ENCODE assay signal across 11 cellular contexts in the genomic region with DNA sequence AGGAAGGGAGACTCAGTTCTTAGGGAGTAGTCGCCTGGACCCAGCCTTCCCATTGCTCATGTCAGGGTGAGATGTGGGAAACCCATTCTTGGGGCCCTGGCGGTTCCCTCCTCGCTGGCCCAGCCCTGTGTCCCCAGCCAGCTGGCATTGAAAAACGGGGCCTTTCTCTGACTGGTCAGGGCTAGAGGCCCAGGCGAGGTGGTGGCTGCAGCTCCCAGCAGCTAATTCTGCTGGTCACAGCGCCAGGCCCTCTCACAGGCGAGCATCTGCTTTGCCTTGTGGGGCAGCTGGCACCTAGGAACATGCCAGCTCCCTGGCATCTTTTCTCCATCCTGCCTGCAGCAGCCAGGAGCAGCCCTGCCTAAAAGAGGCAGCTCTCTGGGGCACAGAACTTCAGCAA. TPM values are rescaled to one million over a fixed set of nuclear protein-coding genes. Genes with fewer than 3 reads are reported as not detected.
DNase-seq lines count a peak whose midpoint lies in the region; ATAC-seq and TF ChIP-seq lines count a peak whose summit lies in the region.
"Had no signal": no experiment of that assay in that cellular context is flagged by ENCODE, and none has a peak within 500 bp of the region (broad histone marks: within the 10 kb centered on the region; RNA-seq: fewer than 3 reads in every experiment).

No MANE protein-coding gene starts in this region.

- H3K27me3 ChIP-seq in gastroesophageal sphincter, result no peaks in the 10 kb centered on the region
- no peaks in the 10 kb centered on the region for H3K27me3 ChIP-seq in muscle layer of colon (ENCODE audit: control insufficient read depth in 1 of 2, insufficient read depth in 2 of 2, low read length in 2 of 2)
- H3K27me3 ChIP-seq: cardiac muscle cell had no signal

- no peak for TF ChIP-seq EP300 in gastroesophageal sphincter (IDR thresholded peaks at IDR 0.05)

- TF ChIP-seq CTCF in AG10803 (conservative IDR thresholded peaks at IDR 0.05; ENCODE audit: low read length) (no peak), gastroesophageal sphincter (IDR thresholded peaks at IDR 0.05) (peak in 2 of 4 experiments; percentile 6 to 9)

- ATAC-seq in SK-N-SH treated with all-trans-retinoic acid at 6 μM for 48 hours (peak; percentile 21; the same call in 2 of the 3 replicates), gastroesophageal sphincter (peak; percentile 51)

- TF ChIP-seq POLR2A in gastroesophageal sphincter (IDR thresholded peaks at IDR 0.05), result no peak

- H3K9ac ChIP-seq in muscle layer of colon (ENCODE audit: low read length), result no peak overlapping the region

- H3K4me1 ChIP-seq in gastroesophageal sphincter (peaks cover 16 to 96% (median 47%) of the 10 kb centered on the region in 3 donors), muscle layer of colon (ENCODE audit: insufficient read depth, low read length) (peaks cover 83% of the 10 kb centered on the region)

- DNase-seq in AG10803 (ENCODE audit: low read depth) (peak; percentile 35), HT-29 (ENCODE audit: low spot score) (no peak), AG08395 (ENCODE audit: low spot score) (no peak), DMS53 treated with DMSO at 0.1 percent for 48 hours (lab: John Stamatoyannopoulos, UW; ENCODE audit: unreplicated experiment) (no peak), NOMO-1 treated with dmso at 0.1 percent for 144 hours (lab: John Stamatoyannopoulos, UW; ENCODE audit: unreplicated experiment) (no peak)
- DNase-seq: activated naive CD4-positive, alpha-beta T cell treated with Interleukin-2 at 50 U/mL for 16 hours; NCI-H226 had no signal

- H3K36me3 ChIP-seq in gastroesophageal sphincter, result no peaks in the 10 kb centered on the region
- H3K36me3 ChIP-seq in muscle layer of colon (ENCODE audit: insufficient read depth, low read length), result no peaks in the 10 kb centered on the region
- H3K36me3 ChIP-seq: cardiac muscle cell had no signal

- WGBS in gastroesophageal sphincter (ENCODE audit: low coverage in 1 of 2), 2 donors, result no CpG with 5 or more reads among the region's 7 CpGs

- H3K4me3 ChIP-seq in AG10803 (ENCODE audit: low read length) (no peak overlapping the region), gastroesophageal sphincter (no peak overlapping the region), muscle layer of colon (ENCODE audit: low read depth in 1 of 2, low read length in 2 of 2) (no peak overlapping the region)
- H3K4me3 ChIP-seq: cardiac muscle cell had no signal

- H3K27ac ChIP-seq in gastroesophageal sphincter, result peak overlapping the region; percentile 58 to 86 (median 86)
- H3K27ac ChIP-seq in muscle layer of colon (ENCODE audit: low read depth, low read length), result peak overlapping the region; percentile 80
- H3K27ac ChIP-seq: cardiac muscle cell had no signal

- H3K9me3 ChIP-seq in gastroesophageal sphincter (no peaks in the 10 kb centered on the region), muscle layer of colon (ENCODE audit: low read length) (no peaks in the 10 kb centered on the region)

TF ChIP-seq in SK-N-SH treated with all-trans-retinoic acid at 6 μM for 48 hours, 23 proteins besides CTCF, POLR2A, EP300 and RAD21:
- no peak for TF ChIP-seq TSHZ2 (CRISPR knock-in tag; IDR thresholded peaks at IDR 0.05)

RNA-seq across cellular contexts. Expression of gene TSPAN18, which starts 20.1 kb away (rescaled TPM):
- total RNA-seq in gastroesophageal sphincter, result 10 to 100 TPM; 31.1 to 74.6 (median 34.7) TPM
- not detected in 2 replicates for total RNA-seq in HT-29 (2014; rRNA removed; shearing (Covaris generic))

Comparison
In these comparisons a context has a peak if more than half of its experiments do, and no peak if none do; other contexts are left out.
1. RNA of gene TSPAN18, which starts 20.1 kb away (total RNA-seq): 31.1 to 74.6 TPM in gastroesophageal sphincter; not detected in HT-29; every median in the first group is over 10 times any median in the second.